In genomic region chr7:85897967-85898366, GRCh38 we compare ENCODE assay signal across 28 cellular contexts.
"Had no signal": no experiment of that assay in that cellular context is flagged by ENCODE, and none has a peak within 500 bp of the region (broad histone marks: within the 10 kb centered on the region; RNA-seq: fewer than 3 reads in every experiment).

No MANE protein-coding gene starts in this region.

- H3K9me3 Mint-ChIP-seq: mesothelial cell of epicardium; naive B cell; nephron progenitor cell; stimulated activated memory B cell treated with anti-CD40 and anti-IgM and Interleukin-4, amounts not matched to agents 10 μg/mL and 1 μg/mL and 100 μg/mL, for 72 hours had no signal

- H3K4me2 ChIP-seq: hepatocyte, smooth muscle cell had no signal

- H3K4me1 ChIP-seq: heart right ventricle, lower lobe of right lung, parathyroid adenoma, right atrium auricular region, right lobe of liver, tibial nerve, upper lobe of left lung, vagina had no signal

- H3K36me3 Mint-ChIP-seq: mesothelial cell of epicardium; naive B cell; stimulated activated memory B cell treated with anti-CD40 and anti-IgM and Interleukin-4, amounts not matched to agents 10 μg/mL and 1 μg/mL and 100 μg/mL, for 72 hours had no signal

- H3K27ac Mint-ChIP-seq: mesothelial cell of epicardium; natural killer cell; nephron progenitor cell; stimulated activated memory B cell treated with anti-CD40 and anti-IgM and Interleukin-4, amounts not matched to agents 10 μg/mL and 1 μg/mL and 100 μg/mL, for 72 hours; stimulated activated naive CD8-positive, alpha-beta T cell treated with anti-CD3 and anti-CD28 coated beads, Interleukin-15, amount 100 ng/mL, for 72 hours had no signal

- H3K27ac ChIP-seq: heart right ventricle, hepatocyte, lower lobe of right lung, parathyroid adenoma, right atrium auricular region, right lobe of liver, tibial nerve, upper lobe of left lung, vagina had no signal

- H2AFZ ChIP-seq: hepatocyte, parathyroid adenoma had no signal

- H3K36me3 ChIP-seq: heart right ventricle, lower lobe of right lung, right atrium auricular region, right lobe of liver, tibial nerve, upper lobe of left lung, vagina had no signal

- H3K9ac ChIP-seq: parathyroid adenoma had no signal

- ATAC-seq: heart right ventricle; left cardiac atrium; left lobe of liver; lower lobe of right lung; natural killer cell; right lobe of liver; stimulated activated memory B cell treated with anti-CD40 and anti-IgM and Interleukin-4, amounts not matched to agents 10 μg/mL and 1 μg/mL and 100 μg/mL, for 72 hours; stimulated activated naive CD8-positive, alpha-beta T cell treated with anti-CD3 and anti-CD28 coated beads, Interleukin-15, amount 100 ng/mL, for 72 hours had no signal

- H3K27me3 ChIP-seq: heart right ventricle, hepatocyte, right atrium auricular region, right lobe of liver, tibial nerve, upper lobe of left lung, vagina had no signal

- H3K4me3 Mint-ChIP-seq: mesothelial cell of epicardium; naive B cell; natural killer cell; nephron progenitor cell; stimulated activated memory B cell treated with anti-CD40 and anti-IgM and Interleukin-4, amounts not matched to agents 10 μg/mL and 1 μg/mL and 100 μg/mL, for 72 hours; stimulated activated naive CD8-positive, alpha-beta T cell treated with anti-CD3 and anti-CD28 coated beads, Interleukin-15, amount 100 ng/mL, for 72 hours had no signal

- H3K9me3 ChIP-seq: heart right ventricle, lower lobe of right lung, right atrium auricular region, right lobe of liver, tibial nerve, upper lobe of left lung, vagina had no signal

- H3K4me3 ChIP-seq: heart right ventricle, hepatocyte, lower lobe of right lung, right atrium auricular region, right lobe of liver, smooth muscle cell, tibial nerve, upper lobe of left lung, vagina had no signal

- DNase-seq: heart right ventricle; kidney glomerular epithelial cell; left cardiac atrium; lower lobe of right lung; mammary epithelial cell; mesenchymal stem cell; naive B cell; natural killer cell; nephron progenitor cell; nucleus accumbens; right lobe of liver; stimulated activated CD4-positive, alpha-beta T cell treated with anti-CD3 and anti-CD28 coated beads, Interleukin-1b, Interleukin-23, amount 100 ng/mL, for 48 hours; stimulated activated CD4-positive, alpha-beta T cell treated with anti-CD3 and anti-CD28 coated beads, Interleukin-2, amount 100 ng/mL, for 48 hours; stimulated activated CD4-positive, alpha-beta T cell treated with anti-CD3 and anti-CD28 coated beads, Interleukin-4, amount 100 ng/mL, for 4 hours; stimulated activated CD8-positive, alpha-beta memory T cell treated with anti-CD3 and anti-CD28 coated beads, Interleukin-4, amount 100 ng/mL, for 48 hours; stimulated activated naive CD4-positive, alpha-beta T cell treated with Interleukin-2 at 50 U/mL for 16 hours; stimulated activated naive CD8-positive, alpha-beta T cell treated with anti-CD3 and anti-CD28 coated beads, Interleukin-15, amount 100 ng/mL, for 72 hours; substantia nigra; upper lobe of left lung had no signal

- H3K27me3 Mint-ChIP-seq: naive B cell; stimulated activated memory B cell treated with anti-CD40 and anti-IgM and Interleukin-4, amounts not matched to agents 10 μg/mL and 1 μg/mL and 100 μg/mL, for 72 hours; stimulated activated naive CD8-positive, alpha-beta T cell treated with anti-CD3 and anti-CD28 coated beads, Interleukin-15, amount 100 ng/mL, for 72 hours had no signal

- H3K79me2 ChIP-seq: hepatocyte, parathyroid adenoma had no signal

- H3K4me1 Mint-ChIP-seq: naive B cell; natural killer cell; nephron progenitor cell; stimulated activated memory B cell treated with anti-CD40 and anti-IgM and Interleukin-4, amounts not matched to agents 10 μg/mL and 1 μg/mL and 100 μg/mL, for 72 hours; stimulated activated naive CD8-positive, alpha-beta T cell treated with anti-CD3 and anti-CD28 coated beads, Interleukin-15, amount 100 ng/mL, for 72 hours had no signal
